Comparison of ENCODE assay signal across 8 cellular contexts in genomic region chr18:12882416-12882815, GRCh38. TPM values are rescaled to one million over a fixed set of nuclear protein-coding genes. Genes with fewer than 3 reads are reported as not detected.
DNase-seq lines count a peak whose midpoint lies in the region; ATAC-seq and TF ChIP-seq lines count a peak whose summit lies in the region.

No MANE protein-coding gene starts in this region.

- H3K4me1 ChIP-seq in thoracic aorta (ENCODE audit: control insufficient read depth in 1 of 2, low read depth in 2 of 2): peaks cover 5 to 53% of the 10 kb centered on the region in 2 donors

- no peaks in the 10 kb centered on the region for H3K9me3 ChIP-seq in thoracic aorta

- no peaks in the 10 kb centered on the region for H3K27me3 Mint-ChIP-seq in activated T-cell treated with anti-CD3 and anti-CD28 coated beads, Interleukin-2, amount 50 U/mL, for 24 hours
- peaks cover 18 to 26% (median 22%) of the 10 kb centered on the region in 3 donors for H3K27me3 Mint-ChIP-seq in immature natural killer cell (ENCODE audit: low read depth in 3 of 3)

- H3K27ac Mint-ChIP-seq in activated T-cell treated with anti-CD3 and anti-CD28 coated beads, Interleukin-2, amount 50 U/mL, for 24 hours: peak overlapping the region; percentile 96
- H3K27ac Mint-ChIP-seq in activated naive CD4-positive, alpha-beta T cell treated with anti-CD3 and anti-CD28 coated beads, Interleukin-2, amount 50 U/mL, for 72 hours: peak overlapping the region; percentile 87 to 93
- H3K27ac Mint-ChIP-seq in immature natural killer cell: peak overlapping the region; percentile 89 to 98 (median 94)

- H3K4me3 ChIP-seq in thoracic aorta: peak overlapping the region; percentile 84

- peaks cover 34% of the 10 kb centered on the region for H3K36me3 Mint-ChIP-seq in activated T-cell treated with anti-CD3 and anti-CD28 coated beads, Interleukin-2, amount 50 U/mL, for 24 hours (ENCODE audit: low read depth)
- H3K36me3 Mint-ChIP-seq in activated naive CD4-positive, alpha-beta T cell treated with anti-CD3 and anti-CD28 coated beads, Interleukin-2, amount 50 U/mL, for 72 hours: peaks cover 12 to 29% of the 10 kb centered on the region in 2 donors
- no peaks in the 10 kb centered on the region for H3K36me3 Mint-ChIP-seq in immature natural killer cell

- peak overlapping the region; percentile 96 for H3K4me3 Mint-ChIP-seq in activated T-cell treated with anti-CD3 and anti-CD28 coated beads, Interleukin-2, amount 50 U/mL, for 24 hours
- peak overlapping the region; percentile 85 to 97 (median 94) for H3K4me3 Mint-ChIP-seq in immature natural killer cell

- peaks cover 60% of the 10 kb centered on the region for H3K4me1 Mint-ChIP-seq in activated T-cell treated with anti-CD3 and anti-CD28 coated beads, Interleukin-2, amount 50 U/mL, for 24 hours (ENCODE audit: low read depth)
- H3K4me1 Mint-ChIP-seq in immature natural killer cell: peaks cover 77 to 88% of the 10 kb centered on the region in 2 donors

- no peak for ATAC-seq in activated naive CD4-positive, alpha-beta T cell treated with anti-CD3 and anti-CD28 coated beads, Interleukin-2, amount 50 U/mL, for 72 hours
- ATAC-seq in thoracic aorta (ENCODE audit: insufficient number of reproducible peaks, low FRiP score, low read depth): no peak
- no peak for ATAC-seq in GM18870 (IDR thresholded peaks at IDR 0.05; ENCODE audit: unreplicated experiment)
- no peak for ATAC-seq in activated CD4-positive, CD25-positive, alpha-beta regulatory T cell treated with anti-CD3 and anti-CD28 coated beads, Interleukin-2, amount 50 U/mL, for 24 hours

- DNase-seq in activated T-cell treated with anti-CD3 and anti-CD28 coated beads, Interleukin-2, amount 50 U/mL, for 24 hours: no peak
- DNase-seq in activated T-cell treated with anti-CD3 and anti-CD28 coated beads, Interleukin-2, amount 50 U/mL, for 1 hour: no peak
- no peak for DNase-seq in activated naive CD4-positive, alpha-beta T cell treated with anti-CD3 and anti-CD28 coated beads, Interleukin-2, amount 50 U/mL, for 72 hours (ENCODE audit: low spot score in 2 of 2)
- DNase-seq in immature natural killer cell (no peak), thoracic aorta (ENCODE audit: low spot score) (no peak), RKO (ENCODE audit: low spot score) (no peak)

- H3K36me3 ChIP-seq in thoracic aorta: no peaks in the 10 kb centered on the region

- H3K27me3 ChIP-seq in thoracic aorta (replicated peaks; ENCODE audit: insufficient read depth): no peaks in the 10 kb centered on the region

- no peak for TF ChIP-seq CTCF in thoracic aorta (IDR thresholded peaks at IDR 0.05)

- peak overlapping the region; percentile 97 to 98 for H3K27ac ChIP-seq in thoracic aorta

- H3K9me3 Mint-ChIP-seq in activated T-cell treated with anti-CD3 and anti-CD28 coated beads, Interleukin-2, amount 50 U/mL, for 24 hours: no peaks in the 10 kb centered on the region
- no peaks in the 10 kb centered on the region for H3K9me3 Mint-ChIP-seq in activated naive CD4-positive, alpha-beta T cell treated with anti-CD3 and anti-CD28 coated beads, Interleukin-2, amount 50 U/mL, for 72 hours
- H3K9me3 Mint-ChIP-seq in immature natural killer cell: no peaks in the 10 kb centered on the region

RNA-seq across cellular contexts. Expression of gene PTPN2, which starts 1.6 kb away (rescaled TPM):
- 10 to 100 TPM; 57.0 to 69.9 TPM for total RNA-seq in activated naive CD4-positive, alpha-beta T cell treated with anti-CD3 and anti-CD28 coated beads, Interleukin-2, amount 50 U/mL, for 72 hours
- 100 to 1,000 TPM; 103 to 122 (median 117) TPM for polyA plus RNA-seq in immature natural killer cell
- total RNA-seq in thoracic aorta: 10 to 100 TPM; 29.4 to 62.8 TPM
